In the genomic region with DNA sequence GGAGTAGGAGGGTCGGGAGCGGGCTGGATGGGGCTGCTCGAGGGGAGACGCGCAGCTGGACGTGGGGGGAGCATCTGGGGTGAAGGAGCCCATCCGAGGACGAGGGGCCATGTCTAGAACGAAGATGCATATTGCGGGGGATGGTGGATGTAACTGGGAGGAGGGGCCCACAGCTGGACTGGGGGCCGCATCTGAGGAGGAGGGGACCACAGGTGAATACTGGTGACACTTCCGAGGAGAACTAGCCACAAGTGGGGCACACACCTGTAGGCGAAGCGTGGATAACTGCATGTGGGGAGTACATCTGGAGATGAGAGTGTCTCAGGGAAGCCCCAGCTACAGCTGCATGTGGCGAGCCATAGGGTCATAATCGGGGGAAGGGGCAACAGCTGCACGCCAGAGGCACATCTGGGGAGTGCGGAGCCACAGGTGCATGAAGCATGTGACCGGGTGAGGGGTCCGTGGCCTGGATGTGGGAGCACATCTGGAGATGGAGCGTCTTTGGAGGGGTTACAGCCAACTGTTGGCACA, we compare ENCODE assay signal across 8 cellular contexts. TPM values are rescaled to one million over a fixed set of nuclear protein-coding genes. Genes with fewer than 3 reads are reported as not detected.
A peak's percentile ranks its signal among the peaks of the same experiment; 100 is the strongest.
DNase-seq lines count a peak whose midpoint lies in the region; ATAC-seq and TF ChIP-seq lines count a peak whose summit lies in the region.

No MANE protein-coding gene starts in this region.

- H3K9me3 ChIP-seq in GM23248 (ENCODE audit: low read depth) (no peaks in the 10 kb centered on the region), PC-3 (ENCODE audit: low read length) (no peaks in the 10 kb centered on the region), endodermal cell (ENCODE audit: control insufficient read depth, low read length) (no peaks in the 10 kb centered on the region), osteoblast (ENCODE audit: low read depth, low read length) (no peaks in the 10 kb centered on the region)

- POLR2A ChIA-PET in PC-3 (lab: Charles Lee; ENCODE audit: unreplicated experiment), result no interaction called here

- intact Hi-C loops in PC-3 (cut with micrococcal nuclease), result no loop called here

- H3K4me3 ChIP-seq in GM23248 (peak overlapping the region; percentile 95), PC-3 (ENCODE audit: low read length) (peak overlapping the region; percentile 99), endodermal cell (ENCODE audit: low read length) (peak overlapping the region; percentile 84), osteoblast (ENCODE audit: insufficient read depth, low read length) (peak overlapping the region; percentile 95)

- in situ Hi-C loops in GM23248 (cut with MboI), result no loop called here

- ATAC-seq in PC-3, result no peak; the same call in 1 of the 2 replicates
- ATAC-seq in GM19452 (IDR thresholded peaks at IDR 0.05; ENCODE audit: unreplicated experiment), result no peak
- ATAC-seq in GM21529 (IDR thresholded peaks at IDR 0.05; ENCODE audit: unreplicated experiment), result no peak
- ATAC-seq in HG02798 (IDR thresholded peaks at IDR 0.05; ENCODE audit: poor library complexity, unreplicated experiment), result no peak

- BruUV-seq in PC-3 (replicated peaks; lab: Mats Ljungman, UMichigan), result no TSS peak

- H3K4me1 ChIP-seq in GM23248 (ENCODE audit: insufficient read depth) (peaks cover 5% of the 10 kb centered on the region; the same call in 1 of the 2 replicates), PC-3 (ENCODE audit: insufficient read depth, low read length) (peaks cover 10% of the 10 kb centered on the region; the same call in 1 of the 2 replicates), endodermal cell (ENCODE audit: control insufficient read depth, insufficient read depth, low read length) (no peaks in the 10 kb centered on the region), osteoblast (ENCODE audit: insufficient read depth, low read length) (peaks cover 11% of the 10 kb centered on the region)

- H3K4me2 ChIP-seq in GM23248 (ENCODE audit: unreplicated experiment), result peak overlapping the region; percentile 98
- H3K4me2 ChIP-seq in PC-3 (ENCODE audit: low read length), result peak overlapping the region; percentile 93
- peak overlapping the region; percentile 93 for H3K4me2 ChIP-seq in osteoblast (ENCODE audit: insufficient read depth, low read length)

- H4K20me1 ChIP-seq in GM23248 (ENCODE audit: insufficient read depth) (no peaks in the 10 kb centered on the region), PC-3 (ENCODE audit: low read length) (peaks cover 12% of the 10 kb centered on the region; the same call in 1 of the 2 replicates), osteoblast (ENCODE audit: insufficient read depth, low read length) (no peaks in the 10 kb centered on the region)

- H3K4me1 Mint-ChIP-seq in endodermal cell, result peaks cover 12% of the 10 kb centered on the region

- TF ChIP-seq CTCF in PC-3 (conservative IDR thresholded peaks at IDR 0.05; ENCODE audit: low read depth, low read length), result no peak
- no peak for TF ChIP-seq CTCF in endodermal cell (conservative IDR thresholded peaks at IDR 0.05)
- TF ChIP-seq CTCF in osteoblast (IDR thresholded peaks at IDR 0.05; ENCODE audit: extremely low read depth, low read depth, low read length), result no peak

- H3K36me3 ChIP-seq in GM23248 (ENCODE audit: low read depth), result no peaks in the 10 kb centered on the region
- H3K36me3 ChIP-seq in PC-3 (ENCODE audit: low read depth, low read length), result no peaks in the 10 kb centered on the region
- H3K36me3 ChIP-seq in endodermal cell (ENCODE audit: control insufficient read depth, insufficient read depth, low read length), result peaks cover 14% of the 10 kb centered on the region
- peaks cover 17% of the 10 kb centered on the region for H3K36me3 ChIP-seq in osteoblast (ENCODE audit: insufficient read depth, low read length)

- peak overlapping the region; percentile 98 for H2AFZ ChIP-seq in GM23248
- H2AFZ ChIP-seq in PC-3 (ENCODE audit: low read length), result peak overlapping the region; percentile 98
- peak overlapping the region; percentile 95 for H2AFZ ChIP-seq in osteoblast (ENCODE audit: low read length)

- H3K36me3 Mint-ChIP-seq in endodermal cell (ENCODE audit: low read depth), result peaks cover 28% of the 10 kb centered on the region

- DNase-seq in GM23248 (no peak), PC-3 (no peak), endodermal cell (peak; percentile 65), osteoblast (ENCODE audit: insufficient read length, low spot score, missing footprints) (no peak), GOT3 (lab: John Stamatoyannopoulos, UW) (no peak)

- H3K9ac ChIP-seq in GM23248 (peak overlapping the region; percentile 88), PC-3 (ENCODE audit: low read length) (peak overlapping the region; percentile 95), endodermal cell (ENCODE audit: extremely low read depth, low read length, poor library complexity, severe bottlenecking) (peak overlapping the region; percentile 43)

- peak overlapping the region; percentile 98 for H3K4me3 Mint-ChIP-seq in endodermal cell

- CTCF ChIA-PET in PC-3 (lab: Charles Lee), result no interaction called here

- peak overlapping the region; percentile 88 for H3K27ac Mint-ChIP-seq in endodermal cell

- H3K27me3 ChIP-seq in GM23248 (replicated peaks; ENCODE audit: insufficient read depth), result no peaks in the 10 kb centered on the region
- no peaks in the 10 kb centered on the region for H3K27me3 ChIP-seq in PC-3 (ENCODE audit: low read length)
- no peaks in the 10 kb centered on the region for H3K27me3 ChIP-seq in endodermal cell (ENCODE audit: control insufficient read depth, insufficient read depth, low read length, poor library complexity, severe bottlenecking)
- H3K27me3 ChIP-seq in osteoblast (ENCODE audit: insufficient read depth, low read length), result no peaks in the 10 kb centered on the region

- no peaks in the 10 kb centered on the region for H3K27me3 Mint-ChIP-seq in endodermal cell (ENCODE audit: insufficient read depth)

- H3K9me2 ChIP-seq in GM23248 (ENCODE audit: insufficient read depth) (no peaks in the 10 kb centered on the region), PC-3 (replicated peaks; ENCODE audit: low read length) (no peaks in the 10 kb centered on the region)

- no peaks in the 10 kb centered on the region for H3K9me3 Mint-ChIP-seq in endodermal cell

- H3K79me2 ChIP-seq in GM23248 (ENCODE audit: insufficient read depth) (peaks cover 39% of the 10 kb centered on the region), PC-3 (ENCODE audit: low read length) (peaks cover 35% of the 10 kb centered on the region), osteoblast (ENCODE audit: insufficient read depth, low read length) (peaks cover 29% of the 10 kb centered on the region)

- 1% methylated on average over 11 to 21 of the region's 21 CpGs for WGBS in GM23248 (ENCODE audit: low coverage in 1 of 2, low lambda C conversion rate in 2 of 2, missing lambda C conversion rate in 2 of 2), 2 experiments
- 5 to 7% methylated on average over 18 to 21 of the region's 21 CpGs for WGBS in endodermal cell (ENCODE audit: insufficient coverage in 1 of 2, insufficient read length in 1 of 2), 2 experiments

- H3K27ac ChIP-seq in GM23248, result no peak overlapping the region
- no peak overlapping the region for H3K27ac ChIP-seq in PC-3 (ENCODE audit: low read length)
- H3K27ac ChIP-seq in endodermal cell (ENCODE audit: low read depth, low read length), result no peak overlapping the region
- H3K27ac ChIP-seq in osteoblast (ENCODE audit: low read depth, low read length), result peak overlapping the region; percentile 47

- H3F3A ChIP-seq in GM23248 (ENCODE audit: insufficient read depth), result peaks cover 9% of the 10 kb centered on the region; the same call in 1 of the 2 replicates
- H3F3A ChIP-seq in PC-3 (ENCODE audit: low read length, unreplicated experiment), result no peaks in the 10 kb centered on the region

RNA-seq across cellular contexts. Expression of gene ZSWIM9, which starts 0.4 kb away (rescaled TPM):
- total RNA-seq in GM23248 (2014; rRNA removed; shearing (Covaris generic)), result 4.3 and 6.6 TPM in 2 replicates
- polyA plus RNA-seq in GM23248 (2016; fragmentation: Nextera tagmentation; extraction: Ambion mirVana), result 0.88 and 1.2 TPM in 2 replicates
- total RNA-seq in PC-3 (2014; rRNA removed) (1.8 and 2.6 TPM in 2 replicates), endodermal cell (10 to 100 TPM in 1 of 2 donors, 1 to 10 TPM in 1; 9.9 to 13.0 TPM), osteoblast (1.5 and 2.2 TPM in 2 replicates)
- polyA plus RNA-seq in endodermal cell (2013, experiment 1 of 2), result 6.1 TPM
- 5.6 TPM for polyA plus RNA-seq in endodermal cell (2013, experiment 2 of 2)

RNA-seq across cellular contexts. Expression of gene LIG1, which starts 0.7 kb away (rescaled TPM):
- total RNA-seq in GM23248 (2014; rRNA removed; shearing (Covaris generic)), result 9.3 and 10.6 TPM in 2 replicates
- 14.5 and 17.9 TPM in 2 replicates for polyA plus RNA-seq in GM23248 (2016; fragmentation: Nextera tagmentation; extraction: Ambion mirVana)
- total RNA-seq in PC-3 (2014; rRNA removed), result 67.5 and 85.1 TPM in 2 replicates
- 100 to 1,000 TPM in 1 of 2 donors, 10 to 100 TPM in 1; 91.6 to 117 TPM for total RNA-seq in endodermal cell
- 74.1 TPM for polyA plus RNA-seq in endodermal cell (2013, experiment 1 of 2)
- polyA plus RNA-seq in endodermal cell (2013, experiment 2 of 2), result 65.3 TPM
- 10.0 and 11.9 TPM in 2 replicates for total RNA-seq in osteoblast

Comparison
In these comparisons a context has a peak if more than half of its experiments do, and no peak if none do; other contexts are left out.
1. H3K9ac ChIP-seq: peak in every context shown above with its lines; median percentile 95 in PC-3; 88 in GM23248; 43 in endodermal cell.